ENCODE assay signal across 25 cellular contexts in genomic region chr18:56120781-56121180, GRCh38.
DNase-seq lines count a peak whose midpoint lies in the region; ATAC-seq, FAIRE-seq and TF ChIP-seq lines count a peak whose summit lies in the region.
"Had no signal": no experiment of that assay in that cellular context is flagged by ENCODE, and none has a peak within 500 bp of the region (broad histone marks: within the 10 kb centered on the region; RNA-seq: fewer than 3 reads in every experiment).

No MANE protein-coding gene starts in this region.

- DNase-seq in mammary epithelial cell (peak; percentile 11), breast epithelium (ENCODE audit: low spot score in 2 of 2) (no peak), PC-3 (peak; percentile 34), bronchial epithelial cell (ENCODE audit: low read depth) (peak; percentile 33), NCI-H2196 (lab: John Stamatoyannopoulos, UW; ENCODE audit: unreplicated experiment) (no peak)
- DNase-seq: ACHN; BE2C; C1 segment of cervical spinal cord; CD4-positive, alpha-beta memory T cell; CD4-positive, CD25-positive, alpha-beta regulatory T cell; CD8-positive, alpha-beta memory T cell; COR-L47; DMS 273 treated with DMSO at 0.1 percent for 48 hours; DMS153; DMS53; DMS79; DND-41; GDM1 had no signal

- H2AFZ ChIP-seq in mammary epithelial cell (ENCODE audit: low read depth, low read length) (no peak overlapping the region), PC-3 (ENCODE audit: low read length) (no peak overlapping the region)

- TF ChIP-seq CTCF in mammary epithelial cell (conservative IDR thresholded peaks at IDR 0.05 in 1 of 2, IDR thresholded peaks at IDR 0.05 in 1 of 2; ENCODE audit: extremely low read depth in 1 of 2, insufficient read depth in 1 of 2, low read depth in 1 of 2, low read length in 2 of 2) = no peak
- TF ChIP-seq CTCF in breast epithelium (IDR thresholded peaks at IDR 0.05) = no peak
- no peak for TF ChIP-seq CTCF in PC-3 (conservative IDR thresholded peaks at IDR 0.05; ENCODE audit: low read depth, low read length)
- no peak for TF ChIP-seq CTCF in bronchial epithelial cell (IDR thresholded peaks at IDR 0.05; ENCODE audit: insufficient read depth, low read length, severe bottlenecking)

- FAIRE-seq in bronchial epithelial cell (lab: Jason Lieb, UNC) = no peak
- FAIRE-seq: A204.1, GM12878, GM12892, GM18507 had no signal

- H3K4me2 ChIP-seq in mammary epithelial cell (ENCODE audit: insufficient read depth, low read depth, low read length) (no peak overlapping the region), PC-3 (ENCODE audit: low read length) (no peak overlapping the region)
- H3K4me2 ChIP-seq: BLaER1 had no signal

- in situ Hi-C loops in mammary epithelial cell (cut with MboI; ENCODE audit: low sequenced_read_pairs in 2 of 2) = no loop called here

- POLR2A ChIA-PET in PC-3 (lab: Charles Lee; ENCODE audit: unreplicated experiment) = interaction anchor here (0.7 kb wide), 1 partner anchor 170 kb away, joined by 3 read pairs; no protein-coding TSS in a partner anchor

- H3K27me3 ChIP-seq in mammary epithelial cell (ENCODE audit: insufficient read depth, low read length) = no peaks in the 10 kb centered on the region
- H3K27me3 ChIP-seq in breast epithelium = no peaks in the 10 kb centered on the region
- H3K27me3 ChIP-seq in PC-3 (ENCODE audit: low read length) = no peaks in the 10 kb centered on the region
- H3K27me3 ChIP-seq in bronchial epithelial cell (ENCODE audit: control insufficient read depth, insufficient read depth, low read length) = no peaks in the 10 kb centered on the region
- H3K27me3 ChIP-seq: BE2C, BLaER1 had no signal

- H3K79me2 ChIP-seq in mammary epithelial cell (ENCODE audit: insufficient read depth, low read length) (no peaks in the 10 kb centered on the region), PC-3 (ENCODE audit: low read length) (no peaks in the 10 kb centered on the region)

- BruUV-seq in mammary epithelial cell (replicated peaks; lab: Mats Ljungman, UMichigan) = no TSS peak
- BruUV-seq in PC-3 (replicated peaks; lab: Mats Ljungman, UMichigan) = no TSS peak

- CTCF ChIA-PET in mammary epithelial cell (lab: Charles Lee; ENCODE audit: low non-redundant PET) = no interaction called here
- CTCF ChIA-PET in PC-3 (lab: Charles Lee) = no interaction called here

- 72% methylated on average over 3 of the region's 3 CpGs for WGBS in mammary epithelial cell (ENCODE audit: low coverage, missing lambda C conversion rate)

- no peaks in the 10 kb centered on the region for H3K36me3 ChIP-seq in mammary epithelial cell (ENCODE audit: insufficient read depth, low read length)
- H3K36me3 ChIP-seq in breast epithelium = no peaks in the 10 kb centered on the region
- no peaks in the 10 kb centered on the region for H3K36me3 ChIP-seq in PC-3 (ENCODE audit: low read depth, low read length)
- no peaks in the 10 kb centered on the region for H3K36me3 ChIP-seq in bronchial epithelial cell (ENCODE audit: control insufficient read depth, insufficient read depth, low read length)
- H3K36me3 ChIP-seq: BE2C, BLaER1 had no signal

- no peaks in the 10 kb centered on the region for H4K20me1 ChIP-seq in mammary epithelial cell (ENCODE audit: insufficient read depth, low read length)
- H4K20me1 ChIP-seq in PC-3 (ENCODE audit: low read length) = no peaks in the 10 kb centered on the region
- H4K20me1 ChIP-seq: BLaER1 had no signal

- H3K9me3 ChIP-seq in mammary epithelial cell (replicated peaks; ENCODE audit: insufficient read depth, low read length) (no peaks in the 10 kb centered on the region), breast epithelium (no peaks in the 10 kb centered on the region), PC-3 (ENCODE audit: low read length) (no peaks in the 10 kb centered on the region)
- H3K9me3 ChIP-seq: BE2C, BLaER1 had no signal

- H3K27ac ChIP-seq in mammary epithelial cell (ENCODE audit: insufficient read depth, low read depth, low read length) (no peak overlapping the region), breast epithelium (no peak overlapping the region), PC-3 (ENCODE audit: low read length) (no peak overlapping the region)
- H3K27ac ChIP-seq: 22Rv1, BLaER1 had no signal

- no peak for TF ChIP-seq POLR2A in breast epithelium (IDR thresholded peaks at IDR 0.05)

- dilution Hi-C loops in mammary epithelial cell (cut with HindIII; ENCODE audit: low sequenced_read_pairs) = no loop called here

- H3K9ac ChIP-seq in mammary epithelial cell (ENCODE audit: insufficient read depth, low read length) (no peak overlapping the region), PC-3 (ENCODE audit: low read length) (no peak overlapping the region)
- H3K9ac ChIP-seq: BLaER1 had no signal

- no peak overlapping the region for H3K4me3 ChIP-seq in mammary epithelial cell (replicated peaks in 1 of 3; ENCODE audit: insufficient read depth in 1 of 3, low read depth in 2 of 3, low read length in 3 of 3)
- H3K4me3 ChIP-seq in breast epithelium = no peak overlapping the region
- no peak overlapping the region for H3K4me3 ChIP-seq in PC-3 (ENCODE audit: low read length)
- no peak overlapping the region for H3K4me3 ChIP-seq in bronchial epithelial cell (ENCODE audit: low read depth, low read length)
- H3K4me3 ChIP-seq: BLaER1, GM12878 had no signal

- ATAC-seq in PC-3 (no peak; the same call in 1 of the 2 replicates), GM18511 (IDR thresholded peaks at IDR 0.05; ENCODE audit: unreplicated experiment) (no peak)
- ATAC-seq: GM12878 had no signal

- H3K9me2 ChIP-seq in PC-3 (replicated peaks; ENCODE audit: low read length) = no peaks in the 10 kb centered on the region

- H3K4me1 ChIP-seq in mammary epithelial cell (ENCODE audit: insufficient read depth, low read length) (peaks cover 14% of the 10 kb centered on the region), breast epithelium (no peaks in the 10 kb centered on the region), PC-3 (ENCODE audit: insufficient read depth, low read length) (peaks cover 12% of the 10 kb centered on the region)
- H3K4me1 ChIP-seq: BE2C had no signal

- intact Hi-C loops in mammary epithelial cell (cut with micrococcal nuclease) = no loop called here
- intact Hi-C loops in breast epithelium (cut with DNase I; ENCODE audit: low total_unique reads) = no loop called here
- intact Hi-C loops in PC-3 (cut with micrococcal nuclease) = no loop called here

- H3F3A ChIP-seq in PC-3 (ENCODE audit: low read length, unreplicated experiment) = no peaks in the 10 kb centered on the region

Comparison
In these comparisons a context has a peak if more than half of its experiments do, and no peak if none do; other contexts are left out.
1. DNase-seq: peak in mammary epithelial cell (single experiment), PC-3 (single experiment) and bronchial epithelial cell (single experiment); none in breast epithelium (0 of 2) and NCI-H2196 (single experiment).